ENCODE assay signal across 31 cellular contexts in genomic region chr5:55320571-55320970, GRCh38. TPM values are rescaled to one million over a fixed set of nuclear protein-coding genes. Genes with fewer than 3 reads are reported as not detected.
DNase-seq lines count a peak whose midpoint lies in the region; ATAC-seq, FAIRE-seq and TF ChIP-seq lines count a peak whose summit lies in the region.
"Had no signal": no experiment of that assay in that cellular context is flagged by ENCODE, and none has a peak within 500 bp of the region (broad histone marks: within the 10 kb centered on the region; RNA-seq: fewer than 3 reads in every experiment).

No MANE protein-coding gene starts in this region.

- H3K27me3 Mint-ChIP-seq in activated naive CD4-positive, alpha-beta T cell treated with anti-CD3 and anti-CD28 coated beads for 36 hours (ENCODE audit: low read depth), result no peaks in the 10 kb centered on the region
- H3K27me3 Mint-ChIP-seq in endothelial cell (ENCODE audit: unreplicated experiment), result no peaks in the 10 kb centered on the region
- H3K27me3 Mint-ChIP-seq: brain; CD4-positive, alpha-beta T cell; progenitor cell of endocrine pancreas had no signal

- H3K4me1 ChIP-seq in A549, result peaks cover 6% of the 10 kb centered on the region; the same call in 2 of the 3 replicates
- peaks cover 20 to 41% of the 10 kb centered on the region in 2 donors for H3K4me1 ChIP-seq in gastrocnemius medialis
- H3K4me1 ChIP-seq: left lung had no signal

- no peak overlapping the region for H3K27ac Mint-ChIP-seq in activated naive CD4-positive, alpha-beta T cell treated with anti-CD3 and anti-CD28 coated beads for 36 hours
- H3K27ac Mint-ChIP-seq in endothelial cell (ENCODE audit: unreplicated experiment), result no peak overlapping the region
- H3K27ac Mint-ChIP-seq: CD4-positive, alpha-beta T cell; progenitor cell of endocrine pancreas had no signal

- FAIRE-seq in A549 (lab: Jason Lieb, UNC), result no peak
- FAIRE-seq: endometrium, GM19239, islet of Langerhans had no signal

- CTCF ChIA-PET in A549 (lab: Yijun Ruan, JAX), result no interaction called here
- CTCF ChIA-PET in activated naive CD4-positive, alpha-beta T cell treated with anti-CD3 and anti-CD28 coated beads for 36 hours (lab: Charles Lee), result interaction anchor here (1.3 kb wide), 1 partner anchor 371 kb away, joined by 3 read pairs; no protein-coding TSS in a partner anchor

- no peaks in the 10 kb centered on the region for H3K36me3 ChIP-seq in gastrocnemius medialis

- H3K4me3 ChIP-seq in A549 (no peak overlapping the region), fibroblast of mammary gland (ENCODE audit: control insufficient read depth, low read depth, low read length) (no peak overlapping the region), gastrocnemius medialis (no peak overlapping the region)
- H3K4me3 ChIP-seq: esophagus squamous epithelium, GM23338, left lung, sigmoid colon had no signal

- 71% methylated on average over 4 of the region's 4 CpGs for WGBS in A549 (ENCODE audit: missing lambda C conversion rate)

- no peak for TF ChIP-seq CTCF in A549 (IDR thresholded peaks at IDR 0.05)
- no peak for TF ChIP-seq CTCF in fibroblast of mammary gland (conservative IDR thresholded peaks at IDR 0.05; ENCODE audit: control insufficient read depth, insufficient read depth, low read depth, low read length)
- no peak for TF ChIP-seq CTCF in gastrocnemius medialis (IDR thresholded peaks at IDR 0.05 in 4 of 5, conservative IDR thresholded peaks at IDR 0.05 in 1 of 5)
- no peak for TF ChIP-seq CTCF in endothelial cell (IDR thresholded peaks at IDR 0.05; ENCODE audit: unreplicated experiment)

- H3K4me2 ChIP-seq in A549, result peak overlapping the region; percentile 6; the same call in 1 of the 3 replicates
- H3K4me2 ChIP-seq: GM23338, SK-N-SH had no signal

- H3K9me3 Mint-ChIP-seq in activated naive CD4-positive, alpha-beta T cell treated with anti-CD3 and anti-CD28 coated beads for 36 hours, result peaks cover 3% of the 10 kb centered on the region
- H3K9me3 Mint-ChIP-seq in endothelial cell (ENCODE audit: unreplicated experiment), result no peaks in the 10 kb centered on the region
- H3K9me3 Mint-ChIP-seq: CD4-positive, alpha-beta T cell; GM23338 had no signal

- no peak for TF ChIP-seq RAD21 in A549 (conservative IDR thresholded peaks at IDR 0.05 in 1 of 2, IDR thresholded peaks at IDR 0.05 in 1 of 2)

- H3K36me3 Mint-ChIP-seq in activated naive CD4-positive, alpha-beta T cell treated with anti-CD3 and anti-CD28 coated beads for 36 hours (ENCODE audit: low read depth), result peaks cover 13% of the 10 kb centered on the region
- peaks cover 10% of the 10 kb centered on the region for H3K36me3 Mint-ChIP-seq in endothelial cell (ENCODE audit: low read depth, unreplicated experiment)

- DNase-seq in A549 (ENCODE audit: low read depth in 1 of 2, low spot score in 1 of 2) (no peak), HCEC 1CT (peak; percentile 71), fibroblast of mammary gland (ENCODE audit: low read depth) (peak; percentile 46), gastrocnemius medialis (no peak), T1000 (lab: John Stamatoyannopoulos, UW) (no peak), endothelial cell (ENCODE audit: low spot score) (no peak)
- DNase-seq in activated naive CD4-positive, alpha-beta T cell treated with anti-CD3 and anti-CD28 coated beads for 36 hours, result no peak
- DNase-seq in activated CD8-positive, alpha-beta memory T cell treated with anti-CD3 and anti-CD28 coated beads, Interleukin-2, amount 50 U/mL, for 4 hours, result no peak
- DNase-seq: activated CD4-positive, alpha-beta T cell treated with anti-CD3 and anti-CD28 coated beads, Interleukin-2, amount 50 U/mL, for 1 hour; activated CD4-positive, CD25-positive, alpha-beta regulatory T cell; activated gamma-delta T cell; activated T-cell treated with anti-CD3 and anti-CD28 coated beads, Interleukin-2, amount 50 U/mL, for 4 hours; CD4-positive, alpha-beta T cell; DMS79 treated with DMSO at 0.1 percent for 48 hours; esophagus squamous epithelium; left lung; NCI-H1417 treated with DMSO at 0.1 percent for 48 hours; NCI-H2081; NCI-H226; NCI-H526 treated with DMSO at 0.1 percent for 48 hours; NK-92 treated with Interleukin-12 subunit alpha and Interleukin-12 subunit beta, amount 100 ng/mL, for 24 hours; sigmoid colon; SK-N-SH; stimulated activated CD4-positive, alpha-beta T cell treated with anti-CD3 and anti-CD28 coated beads, Interleukin-4, amount 100 ng/mL, for 24 hours had no signal

- no peaks in the 10 kb centered on the region for H3K27me3 ChIP-seq in gastrocnemius medialis
- H3K27me3 ChIP-seq: esophagus squamous epithelium, left lung, sigmoid colon had no signal

- in situ Hi-C loops in gastrocnemius medialis (cut with MboI; ENCODE audit: low sequenced_read_pairs in 4 of 4), result loop anchor here in 2 of 4 donors (25.0 kb wide), 2 partner anchors 642 to 1892 kb away; no protein-coding TSS in a partner anchor

- H3K4me3 Mint-ChIP-seq in activated naive CD4-positive, alpha-beta T cell treated with anti-CD3 and anti-CD28 coated beads for 36 hours, result no peak overlapping the region
- no peak overlapping the region for H3K4me3 Mint-ChIP-seq in endothelial cell (ENCODE audit: unreplicated experiment)
- H3K4me3 Mint-ChIP-seq: activated T-cell treated with anti-CD3 and anti-CD28 coated beads, Interleukin-2, amount 50 U/mL, for 4 hours; brain; CD4-positive, alpha-beta T cell; GM23338; mesothelial cell of epicardium had no signal

- no peak for ATAC-seq in A549
- peak; percentile 36 to 45 for ATAC-seq in gastrocnemius medialis
- ATAC-seq: activated T-cell treated with anti-CD3 and anti-CD28 coated beads, Interleukin-2, amount 50 U/mL, for 4 hours; GM23338; left lung had no signal

- H3K9me3 ChIP-seq in A549, result no peaks in the 10 kb centered on the region
- no peaks in the 10 kb centered on the region for H3K9me3 ChIP-seq in gastrocnemius medialis
- H3K9me3 ChIP-seq: esophagus squamous epithelium, left lung, sigmoid colon, SK-N-SH had no signal

- intact Hi-C loops in gastrocnemius medialis (cut with DNase I; ENCODE audit: low total_unique reads), result no loop called here
- intact Hi-C loops in activated naive CD4-positive, alpha-beta T cell treated with anti-CD3 and anti-CD28 coated beads for 36 hours (cut with micrococcal nuclease), result loop anchor here (10.0 kb wide), 1 partner anchor 594 kb away; no protein-coding TSS in a partner anchor

- H3K27ac ChIP-seq in A549, result no peak overlapping the region
- no peak overlapping the region for H3K27ac ChIP-seq in gastrocnemius medialis
- H3K27ac ChIP-seq: esophagus squamous epithelium, left lung had no signal

- POLR2A ChIA-PET in A549 (lab: Yijun Ruan, JAX), result no interaction called here

- peaks cover 19% of the 10 kb centered on the region for H3K4me1 Mint-ChIP-seq in activated naive CD4-positive, alpha-beta T cell treated with anti-CD3 and anti-CD28 coated beads for 36 hours (ENCODE audit: low read depth)
- no peaks in the 10 kb centered on the region for H3K4me1 Mint-ChIP-seq in endothelial cell (ENCODE audit: unreplicated experiment)
- H3K4me1 Mint-ChIP-seq: GM23338 had no signal

- no peak for TF ChIP-seq EP300 in A549 (IDR thresholded peaks at IDR 0.05)

- no peak for TF ChIP-seq POLR2A in A549 (IDR thresholded peaks at IDR 0.05; ENCODE audit: low read length)
- TF ChIP-seq POLR2A in gastrocnemius medialis (IDR thresholded peaks at IDR 0.05), result no peak

TF ChIP-seq in A549, 52 proteins besides CTCF, POLR2A, EP300 and RAD21:
- no peak for TF ChIP-seq JUN (IDR thresholded peaks at IDR 0.05)
- TF ChIP-seq CBX8 (IDR thresholded peaks at IDR 0.05), result no peak
- no peak for TF ChIP-seq NPAS2 (CRISPR knock-in tag; IDR thresholded peaks at IDR 0.05; ENCODE audit: borderline replicate concordance)
- TF ChIP-seq BHLHE40 (IDR thresholded peaks at IDR 0.05; ENCODE audit: low read depth, low read length), result no peak
- no peak for TF ChIP-seq RFX5 (IDR thresholded peaks at IDR 0.05)
- TF ChIP-seq ZC3H11A (IDR thresholded peaks at IDR 0.05), result no peak
- no peak for TF ChIP-seq MYC (IDR thresholded peaks at IDR 0.05; ENCODE audit: borderline replicate concordance, low read length)

RNA-seq across cellular contexts. Expression of gene MTREX, which starts 12.8 kb away (rescaled TPM):
- polyA plus RNA-seq in A549 (2011; rRNA removed), result 45.8 and 99.8 TPM in 2 replicates
- 10.7 and 14.4 TPM in 2 replicates for polyA plus RNA-seq in A549 (2012; cell fraction: cytosol; rRNA removed)
- 7.3 and 10.7 TPM in 2 replicates for polyA plus RNA-seq in A549 (2012; cell fraction: nucleus; rRNA removed)
- polyA plus RNA-seq in A549 (2017; fragmentation: RNase III; extraction: RNeasy Plus Mini Kit Qiagen cat#74134 plus additional on column Dnase treatment), result 74.5 to 89.1 TPM (median 74.8 TPM) in 3 replicates
- 35.7 and 44.7 TPM in 2 replicates for polyA minus RNA-seq in A549 (2011; rRNA and poly(A)+ RNA removed)
- total RNA-seq in gastrocnemius medialis, result 100 to 1,000 TPM in 2 of 4 donors, 10 to 100 TPM in 2; 92.4 to 124 (median 109) TPM
- 10 to 100 TPM; 76.1 to 79.7 TPM for total RNA-seq in activated naive CD4-positive, alpha-beta T cell treated with anti-CD3 and anti-CD28 coated beads for 36 hours
- total RNA-seq in endothelial cell (ENCODE audit: unreplicated experiment), result 54.4 TPM

RNA-seq across cellular contexts. Expression of gene DHX29, which starts 13.1 kb away (rescaled TPM):
- polyA plus RNA-seq in A549 (2011; rRNA removed), result 12.3 and 22.4 TPM in 2 replicates
- polyA plus RNA-seq in A549 (2012; cell fraction: cytosol; rRNA removed), result 3.2 and 3.6 TPM in 2 replicates
- 2.2 and 4.3 TPM in 2 replicates for polyA plus RNA-seq in A549 (2012; cell fraction: nucleus; rRNA removed)
- polyA plus RNA-seq in A549 (2017; fragmentation: RNase III; extraction: RNeasy Plus Mini Kit Qiagen cat#74134 plus additional on column Dnase treatment), result 25.4 to 25.6 TPM (median 25.5 TPM) in 3 replicates
- polyA minus RNA-seq in A549 (2011; rRNA and poly(A)+ RNA removed), result 5.8 and 7.4 TPM in 2 replicates
- 10 to 100 TPM; 33.1 to 44.6 (median 41.0) TPM for total RNA-seq in gastrocnemius medialis
- total RNA-seq in activated naive CD4-positive, alpha-beta T cell treated with anti-CD3 and anti-CD28 coated beads for 36 hours, result 10 to 100 TPM; 11.0 to 11.1 TPM
- 21.1 TPM for total RNA-seq in endothelial cell (ENCODE audit: unreplicated experiment)

Comparison
In these comparisons a context has a peak if more than half of its experiments do, and no peak if none do; other contexts are left out.
1. ATAC-seq: peak in gastrocnemius medialis (2 of 2); none in A549 (0 of 2).
2. DNase-seq: peak in HCEC 1CT (single experiment) and fibroblast of mammary gland (single experiment); none in A549 (0 of 2), gastrocnemius medialis (0 of 2), T1000 (single experiment), activated naive CD4-positive, alpha-beta T cell treated with anti-CD3 and anti-CD28 coated beads for 36 hours (single experiment), activated CD8-positive, alpha-beta memory T cell treated with anti-CD3 and anti-CD28 coated beads, Interleukin-2, amount 50 U/mL, for 4 hours (single experiment) and endothelial cell (single experiment).